ENCODE assay signal across 19 cellular contexts in genomic region chr18:56641714-56642331, GRCh38. TPM values are rescaled to one million over a fixed set of nuclear protein-coding genes. Genes with fewer than 3 reads are reported as not detected.
DNase-seq lines count a peak whose midpoint lies in the region; ATAC-seq, FAIRE-seq and TF ChIP-seq lines count a peak whose summit lies in the region.
"Had no signal": no experiment of that assay in that cellular context is flagged by ENCODE, and none has a peak within 500 bp of the region (broad histone marks: within the 10 kb centered on the region; RNA-seq: fewer than 3 reads in every experiment).

No MANE protein-coding gene starts in this region.

- ATAC-seq in HepG2 (no peak), right lobe of liver (no peak), HG02642 (IDR thresholded peaks at IDR 0.05; ENCODE audit: poor library complexity, unreplicated experiment) (no peak), HG02588 (IDR thresholded peaks at IDR 0.05; ENCODE audit: unreplicated experiment) (no peak)
- no peak for ATAC-seq in activated T-helper 17 cell treated with anti-CD3 and anti-CD28 coated beads, Interleukin-2, amount 50 U/mL, for 72 hours (replicated peaks)
- ATAC-seq: activated T-cell treated with anti-CD3 and anti-CD28 coated beads, Interleukin-2, amount 50 U/mL, for 4 hours; naive thymus-derived CD4-positive, alpha-beta T cell had no signal

- BruUV-seq in HepG2 (replicated peaks; lab: Mats Ljungman, UMichigan): no TSS peak

- no peak for FAIRE-seq in HepG2 (lab: Jason Lieb, UNC)
- FAIRE-seq: A204.1 had no signal

- H3K4me1 Mint-ChIP-seq in activated T-helper 17 cell treated with anti-CD3 and anti-CD28 coated beads, Interleukin-2, amount 50 U/mL, for 72 hours: peaks cover 13% of the 10 kb centered on the region

- peaks cover 16% of the 10 kb centered on the region for H3K79me2 ChIP-seq in HepG2 (ENCODE audit: insufficient read depth, low read length)

- H3K9me3 Mint-ChIP-seq in activated T-helper 17 cell treated with anti-CD3 and anti-CD28 coated beads, Interleukin-2, amount 50 U/mL, for 72 hours: peaks cover 3% of the 10 kb centered on the region
- H3K9me3 Mint-ChIP-seq: activated CD4-positive, alpha-beta memory T cell treated with anti-CD3 and anti-CD28 coated beads for 36 hours; activated T-cell treated with anti-CD3 and anti-CD28 coated beads, Interleukin-2, amount 50 U/mL, for 4 hours; stimulated activated naive CD8-positive, alpha-beta T cell treated with anti-CD3 and anti-CD28 coated beads, Interleukin-15, Interleukin-2, amounts not matched to agents 100 ng/mL and 50 ng/mL, for 24 hours had no signal

- peaks cover 26% of the 10 kb centered on the region for H3K36me3 Mint-ChIP-seq in activated T-helper 17 cell treated with anti-CD3 and anti-CD28 coated beads, Interleukin-2, amount 50 U/mL, for 72 hours (ENCODE audit: low read depth)

- TF ChIP-seq EP300 in HepG2 (IDR thresholded peaks at IDR 0.05; ENCODE audit: low read depth in 2 of 2, low read length in 2 of 2) (no peak), HepG2 (CRISPR knock-in tag; IDR thresholded peaks at IDR 0.05; ENCODE audit: borderline replicate concordance) (peak; percentile 20; the same call in 1 of the 2 replicates)

- peaks cover 21% of the 10 kb centered on the region for H3K4me1 ChIP-seq in HepG2 (ENCODE audit: insufficient read depth, low read length)
- peaks cover 0 to 2% (median 0%) of the 10 kb centered on the region in 4 donors for H3K4me1 ChIP-seq in right lobe of liver

- H3K9me3 ChIP-seq in HepG2 (ENCODE audit: low read length) (no peaks in the 10 kb centered on the region), right lobe of liver (no peaks in the 10 kb centered on the region)

- no peak for TF ChIP-seq RAD21 in HepG2 (CRISPR knock-in tag; IDR thresholded peaks at IDR 0.05)

- intact Hi-C loops in HepG2 (cut with micrococcal nuclease; ENCODE audit: unreplicated experiment) (no loop called here), right lobe of liver (cut with DNase I) (no loop called here)

- H3K27ac ChIP-seq in HepG2 (ENCODE audit: extremely low read length, insufficient read depth, low read length) (no peak overlapping the region), right lobe of liver (no peak overlapping the region)

- WGBS in HepG2 (ENCODE audit: low lambda C conversion rate): 52% methylated on average over 7 of the region's 8 CpGs
- WGBS in right lobe of liver (ENCODE audit: insufficient coverage, low coverage, low lambda C conversion rate, missing lambda C conversion rate): 79% methylated on average over 5 of the region's 8 CpGs

- no peaks in the 10 kb centered on the region for H3K27me3 Mint-ChIP-seq in activated T-helper 17 cell treated with anti-CD3 and anti-CD28 coated beads, Interleukin-2, amount 50 U/mL, for 72 hours
- H3K27me3 Mint-ChIP-seq: activated CD4-positive, alpha-beta memory T cell treated with anti-CD3 and anti-CD28 coated beads for 36 hours; naive thymus-derived CD4-positive, alpha-beta T cell; progenitor cell of endocrine pancreas; stimulated activated naive CD8-positive, alpha-beta T cell treated with anti-CD3 and anti-CD28 coated beads, Interleukin-15, Interleukin-2, amounts not matched to agents 100 ng/mL and 50 ng/mL, for 24 hours had no signal

- H3K9ac ChIP-seq in HepG2 (ENCODE audit: insufficient read depth, low read depth, low read length): peak overlapping the region; percentile 46; the same call in 1 of the 2 replicates

- no peak overlapping the region for H3K4me3 Mint-ChIP-seq in activated T-helper 17 cell treated with anti-CD3 and anti-CD28 coated beads, Interleukin-2, amount 50 U/mL, for 72 hours
- H3K4me3 Mint-ChIP-seq: activated CD4-positive, alpha-beta memory T cell treated with anti-CD3 and anti-CD28 coated beads for 36 hours; activated T-cell treated with anti-CD3 and anti-CD28 coated beads, Interleukin-2, amount 50 U/mL, for 4 hours; naive thymus-derived CD4-positive, alpha-beta T cell; stimulated activated naive CD8-positive, alpha-beta T cell treated with anti-CD3 and anti-CD28 coated beads, Interleukin-15, Interleukin-2, amounts not matched to agents 100 ng/mL and 50 ng/mL, for 24 hours had no signal

- no peak for TF ChIP-seq CTCF in HepG2 (CRISPR knock-in tag; IDR thresholded peaks at IDR 0.05)
- TF ChIP-seq CTCF in right lobe of liver (IDR thresholded peaks at IDR 0.05): no peak
- TF ChIP-seq CTCF in fibroblast of the aortic adventitia (IDR thresholded peaks at IDR 0.05; ENCODE audit: insufficient read depth, low read length): no peak

- H3K4me3 ChIP-seq in HepG2 (replicated peaks in 1 of 3; ENCODE audit: insufficient read depth in 1 of 3, low read depth in 2 of 3, low read length in 3 of 3) (no peak overlapping the region), right lobe of liver (no peak overlapping the region), fibroblast of the aortic adventitia (ENCODE audit: low read depth, low read length) (no peak overlapping the region)
- H3K4me3 ChIP-seq: lung had no signal

- H2AFZ ChIP-seq in HepG2 (ENCODE audit: low read length): no peak overlapping the region

- H3K27me3 ChIP-seq in HepG2 (ENCODE audit: control insufficient read depth in 1 of 2, insufficient read depth in 2 of 2, low read length in 2 of 2) (no peaks in the 10 kb centered on the region; a peak in 1 of 5 replicates), right lobe of liver (no peaks in the 10 kb centered on the region)

- H3K4me2 ChIP-seq in HepG2 (ENCODE audit: low read depth, low read length): no peak overlapping the region; the same call in 1 of the 2 replicates

- in situ Hi-C loops in HepG2 (cut with HindIII; ENCODE audit: extremely low pct_ligation_motif_present, low pct_unique_long_range_greater_than_20kb): no loop called here

- TF ChIP-seq POLR2A in HepG2 (IDR thresholded peaks at IDR 0.05; ENCODE audit: insufficient read depth in 1 of 2, low read depth in 2 of 2, low read length in 2 of 2) (no peak), right lobe of liver (IDR thresholded peaks at IDR 0.05) (no peak)

- DNase-seq in HepG2 (ENCODE audit: low spot score): peak; percentile 71
- no peak for DNase-seq in right lobe of liver
- DNase-seq in amniotic epithelial cell (ENCODE audit: low read depth): peak; percentile 22
- DNase-seq in fibroblast of the aortic adventitia (ENCODE audit: low read depth): peak; percentile 70
- DNase-seq in NCI-H128 (lab: John Stamatoyannopoulos, UW; ENCODE audit: unreplicated experiment): no peak
- DNase-seq: activated CD4-positive, alpha-beta memory T cell treated with anti-CD3 and anti-CD28 coated beads for 36 hours; activated T-cell treated with anti-CD3 and anti-CD28 coated beads, Interleukin-2, amount 50 U/mL, for 4 hours; cerebellar nuclear complex; naive thymus-derived CD4-positive, alpha-beta T cell; NCI-H2081; NCI-H524; stimulated activated CD4-positive, alpha-beta T cell treated with anti-CD3 and anti-CD28 coated beads, Interleukin-15, amount 100 ng/mL, for 24 hours had no signal

- H4K20me1 ChIP-seq in HepG2 (ENCODE audit: insufficient read depth, low read length): peaks cover 3% of the 10 kb centered on the region; the same call in 1 of the 2 replicates

- CTCF ChIA-PET in HepG2 (lab: Yijun Ruan, JAX; ENCODE audit: low intra/inter-chr PET ratio, low total read pairs): no interaction called here

- POLR2A ChIA-PET in HepG2 (lab: Yijun Ruan, JAX): interaction anchor here (2.1 kb wide), 1 partner anchor 9 kb away, joined by 20 read pairs; the partner anchor contains the start of gene WDR7

- no peak overlapping the region for H3K27ac Mint-ChIP-seq in activated T-helper 17 cell treated with anti-CD3 and anti-CD28 coated beads, Interleukin-2, amount 50 U/mL, for 72 hours
- H3K27ac Mint-ChIP-seq: activated CD4-positive, alpha-beta memory T cell treated with anti-CD3 and anti-CD28 coated beads for 36 hours; progenitor cell of endocrine pancreas; stimulated activated naive CD8-positive, alpha-beta T cell treated with anti-CD3 and anti-CD28 coated beads, Interleukin-15, Interleukin-2, amounts not matched to agents 100 ng/mL and 50 ng/mL, for 24 hours had no signal

- no peaks in the 10 kb centered on the region for H3K36me3 ChIP-seq in HepG2 (replicated peaks in 1 of 2; ENCODE audit: control insufficient read depth in 1 of 2, insufficient read depth in 2 of 2, low read length in 2 of 2)
- H3K36me3 ChIP-seq in right lobe of liver: no peaks in the 10 kb centered on the region

RNA-seq across cellular contexts. Expression of gene TXNL1, which starts 3.4 kb away (rescaled TPM):
- total RNA-seq in HepG2 (2016; rRNA removed; fragmentation: Illumina TruSeq; extraction: Trizol) (73.1 and 110 TPM in 2 replicates), right lobe of liver (10 to 100 TPM; 30.1 to 58.0 (median 42.8) TPM), fibroblast of the aortic adventitia (ENCODE audit: low replicate concordance) (30.2 and 68.3 TPM in 2 replicates)
- total RNA-seq in HepG2 (2016; cell fraction: cytosol; rRNA removed; fragmentation: Illumina TruSeq; extraction: Trizol; ENCODE audit: low read depth): 19.2 and 19.9 TPM in 2 replicates
- total RNA-seq in HepG2 (2016; cell fraction: insoluble cytoplasmic fraction; rRNA removed; fragmentation: Illumina TruSeq; extraction: Trizol): 70.5 and 109 TPM in 2 replicates
- 38.2 and 40.3 TPM in 2 replicates for total RNA-seq in HepG2 (2016; cell fraction: membrane; rRNA removed; fragmentation: Illumina TruSeq; extraction: Trizol)
- total RNA-seq in HepG2 (2016; cell fraction: nucleus; rRNA removed; fragmentation: Illumina TruSeq; extraction: Trizol): 36.7 and 36.8 TPM in 2 replicates
- polyA plus RNA-seq in HepG2 (2011; rRNA removed): 27.3 and 41.9 TPM in 2 replicates
- polyA plus RNA-seq in HepG2 (2011; cell fraction: cytosol; rRNA removed): 18.6 and 21.9 TPM in 2 replicates
- polyA plus RNA-seq in HepG2 (2011; cell fraction: nucleus; rRNA removed): 9.7 and 10.7 TPM in 2 replicates
- 50.5 and 69.8 TPM in 2 replicates for polyA plus RNA-seq in HepG2 (2012)
- 31.1 and 32.8 TPM in 2 replicates for polyA plus RNA-seq in HepG2 (2016; cell fraction: cytosol; fragmentation: Illumina TruSeq; extraction: Trizol; ENCODE audit: low read depth)
- 129 and 132 TPM in 2 replicates for polyA plus RNA-seq in HepG2 (2016; cell fraction: insoluble cytoplasmic fraction; fragmentation: Illumina TruSeq; extraction: Trizol; ENCODE audit: low read depth)
- polyA plus RNA-seq in HepG2 (2016; cell fraction: membrane; fragmentation: Illumina TruSeq; extraction: Trizol; ENCODE audit: low read depth): 42.4 and 43.6 TPM in 2 replicates
- polyA plus RNA-seq in HepG2 (2016; cell fraction: nucleus; fragmentation: Illumina TruSeq; extraction: Trizol; ENCODE audit: insufficient read depth, low read depth): 50.9 and 51.7 TPM in 2 replicates
- polyA minus RNA-seq in HepG2 (2011; rRNA and poly(A)+ RNA removed; ENCODE audit: low replicate concordance): 14.3 and 19.0 TPM in 2 replicates
- 14.0 and 17.1 TPM in 2 replicates for polyA minus RNA-seq in HepG2 (2011; cell fraction: cytosol; rRNA and poly(A)+ RNA removed)
- polyA minus RNA-seq in HepG2 (2011; cell fraction: nucleus; rRNA and poly(A)+ RNA removed): 35.3 and 38.3 TPM in 2 replicates
- 10 to 100 TPM; 66.4 to 70.7 TPM for total RNA-seq in activated T-helper 17 cell treated with anti-CD3 and anti-CD28 coated beads, Interleukin-2, amount 50 U/mL, for 72 hours

RNA-seq across cellular contexts. Expression of gene WDR7, which starts 9.3 kb away (rescaled TPM):
- total RNA-seq in HepG2 (2016; rRNA removed; fragmentation: Illumina TruSeq; extraction: Trizol) (7.8 and 11.1 TPM in 2 replicates), right lobe of liver (10 to 100 TPM; 10.4 to 18.8 (median 15.3) TPM), fibroblast of the aortic adventitia (ENCODE audit: low replicate concordance) (24.0 and 26.7 TPM in 2 replicates)
- total RNA-seq in HepG2 (2016; cell fraction: cytosol; rRNA removed; fragmentation: Illumina TruSeq; extraction: Trizol; ENCODE audit: low read depth): 15.8 and 20.0 TPM in 2 replicates
- total RNA-seq in HepG2 (2016; cell fraction: insoluble cytoplasmic fraction; rRNA removed; fragmentation: Illumina TruSeq; extraction: Trizol): 6.7 and 10.9 TPM in 2 replicates
- total RNA-seq in HepG2 (2016; cell fraction: membrane; rRNA removed; fragmentation: Illumina TruSeq; extraction: Trizol): 9.2 and 9.6 TPM in 2 replicates
- total RNA-seq in HepG2 (2016; cell fraction: nucleus; rRNA removed; fragmentation: Illumina TruSeq; extraction: Trizol): 20.3 and 27.1 TPM in 2 replicates
- polyA plus RNA-seq in HepG2 (2011; rRNA removed): 2.0 and 2.2 TPM in 2 replicates
- 1.4 and 1.6 TPM in 2 replicates for polyA plus RNA-seq in HepG2 (2011; cell fraction: cytosol; rRNA removed)
- 3.5 and 4.8 TPM in 2 replicates for polyA plus RNA-seq in HepG2 (2011; cell fraction: nucleus; rRNA removed)
- 2.1 and 2.2 TPM in 2 replicates for polyA plus RNA-seq in HepG2 (2012)
- polyA plus RNA-seq in HepG2 (2016; cell fraction: cytosol; fragmentation: Illumina TruSeq; extraction: Trizol; ENCODE audit: low read depth): 0.10 and 0.37 TPM in 2 replicates
- polyA plus RNA-seq in HepG2 (2016; cell fraction: insoluble cytoplasmic fraction; fragmentation: Illumina TruSeq; extraction: Trizol; ENCODE audit: low read depth): 4.1 and 5.9 TPM in 2 replicates
- polyA plus RNA-seq in HepG2 (2016; cell fraction: membrane; fragmentation: Illumina TruSeq; extraction: Trizol; ENCODE audit: low read depth): 0.71 and 1.1 TPM in 2 replicates
- polyA plus RNA-seq in HepG2 (2016; cell fraction: nucleus; fragmentation: Illumina TruSeq; extraction: Trizol; ENCODE audit: insufficient read depth, low read depth): 3.4 and 3.5 TPM in 2 replicates
- 15.1 and 47.2 TPM in 2 replicates for polyA minus RNA-seq in HepG2 (2011; rRNA and poly(A)+ RNA removed; ENCODE audit: low replicate concordance)
- 4.1 and 6.5 TPM in 2 replicates for polyA minus RNA-seq in HepG2 (2011; cell fraction: cytosol; rRNA and poly(A)+ RNA removed)
- 33.5 and 48.4 TPM in 2 replicates for polyA minus RNA-seq in HepG2 (2011; cell fraction: nucleus; rRNA and poly(A)+ RNA removed)
- 10 to 100 TPM; 24.9 to 27.4 TPM for total RNA-seq in activated T-helper 17 cell treated with anti-CD3 and anti-CD28 coated beads, Interleukin-2, amount 50 U/mL, for 72 hours

Comparison
In these comparisons a context has a peak if more than half of its experiments do, and no peak if none do; other contexts are left out.
1. DNase-seq: peak in HepG2 (single experiment), amniotic epithelial cell (single experiment) and fibroblast of the aortic adventitia (single experiment); none in right lobe of liver (0 of 3) and NCI-H128 (single experiment).